In the genomic region with DNA sequence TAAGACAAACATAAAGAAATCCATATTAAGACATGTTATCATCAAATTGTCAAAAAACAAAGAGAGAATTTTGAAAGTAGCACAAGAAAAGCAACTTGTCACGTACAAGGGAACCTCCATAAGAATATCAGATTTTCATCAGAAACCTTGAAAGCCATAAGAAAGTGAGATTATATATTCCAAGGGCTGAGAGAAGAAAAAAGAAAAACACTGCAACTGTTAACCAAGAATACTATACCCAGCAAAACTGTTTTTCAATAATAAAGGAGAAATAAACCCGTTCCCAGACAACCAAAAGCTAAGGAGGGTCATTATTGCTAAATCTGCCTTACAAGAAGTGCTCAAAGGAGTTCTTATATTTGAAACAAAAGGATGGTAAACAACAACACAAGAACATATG, we compare ENCODE assay signal across 33 cellular contexts.
"Had no signal": no experiment of that assay in that cellular context is flagged by ENCODE, and none has a peak within 500 bp of the region (broad histone marks: within the 10 kb centered on the region; RNA-seq: fewer than 3 reads in every experiment).

No MANE protein-coding gene starts in this region.

- H3K4me1 ChIP-seq: adrenal gland, ascending aorta, body of pancreas, breast epithelium had no signal

- H3K4me3 ChIP-seq: adrenal gland, ascending aorta, body of pancreas, breast epithelium, cardiac muscle cell had no signal

- FAIRE-seq: astrocyte, bronchial epithelial cell had no signal

- H3K27me3 ChIP-seq: adrenal gland, ascending aorta, body of pancreas, brain microvascular endothelial cell, breast epithelium, cardiac muscle cell had no signal

- H3K36me3 ChIP-seq: adrenal gland, ascending aorta, brain microvascular endothelial cell, breast epithelium, cardiac muscle cell had no signal

- DNase-seq: activated effector memory CD4-positive, alpha-beta T cell treated with anti-CD3 and anti-CD28 coated beads, Interleukin-2, amount 50 U/mL, for 16 hours; activated effector memory CD4-positive, alpha-beta T cell treated with Interleukin-2 at 50 U/mL for 16 hours; activated gamma-delta T cell; activated gamma-delta T cell treated with Interleukin-2 at 50 U/mL for 16 hours; activated naive CD4-positive, alpha-beta T cell; activated naive CD4-positive, alpha-beta T cell treated with anti-CD3 and anti-CD28 coated beads for 36 hours; activated naive CD4-positive, alpha-beta T cell treated with anti-CD3 and anti-CD28 coated beads, Interleukin-2, amount 10 ng/mL, durations not matched to agents 7 days and 5 days; activated naive CD4-positive, alpha-beta T cell treated with anti-CD3 and anti-CD28 coated beads, Interleukin-2, amount 50 U/mL, for 16 hours; activated naive CD4-positive, alpha-beta T cell treated with Interleukin-2 at 50 U/mL for 16 hours; activated naive CD8-positive, alpha-beta T cell treated with anti-CD3 and anti-CD28 coated beads for 36 hours; activated naive CD8-positive, alpha-beta T cell treated with anti-CD3 and anti-CD28 coated beads, Interleukin-2, amount 10 ng/mL, durations not matched to agents 7 days and 5 days; activated naive CD8-positive, alpha-beta T cell treated with anti-CD3 and anti-CD28 coated beads, Interleukin-2, amount 50 U/mL, for 24 hours; activated T-cell treated with anti-CD3 and anti-CD28 coated beads, Interleukin-2, amount 50 U/mL, for 24 hours; activated T-cell treated with anti-CD3 and anti-CD28 coated beads, Interleukin-2, amount 50 U/mL, for 4 hours; activated T-cell treated with anti-CD3 and anti-CD28 coated beads, Interleukin-2, amount 50 U/mL, for 48 hours; activated T-cell treated with anti-CD3 and anti-CD28 coated beads, Interleukin-2, amount 50 U/mL, for 72 hours; adrenal gland; amniotic stem cell; amygdala; anterior cingulate cortex; aorta; body of pancreas; brain microvascular endothelial cell; caudate nucleus; central memory CD4-positive, alpha-beta T cell; cerebellar nuclear complex had no signal

- H3K27ac ChIP-seq: adrenal gland, ascending aorta, body of pancreas, brain microvascular endothelial cell, breast epithelium, cardiac muscle cell had no signal

- ATAC-seq: activated naive CD4-positive, alpha-beta T cell treated with anti-CD3 and anti-CD28 coated beads, Interleukin-2, amount 50 U/mL, for 72 hours; activated naive CD8-positive, alpha-beta T cell treated with anti-CD3 and anti-CD28 coated beads, Interleukin-2, amount 50 U/mL, for 24 hours; activated T-cell treated with anti-CD3 and anti-CD28 coated beads, Interleukin-2, amount 50 U/mL, for 4 hours; activated T-cell treated with anti-CD3 and anti-CD28 coated beads, Interleukin-2, amount 50 U/mL, for 72 hours; activated T-helper 17 cell treated with anti-CD3 and anti-CD28 coated beads, Interleukin-2, amount 50 U/mL, for 72 hours; body of pancreas had no signal
